12 cellular contexts compared by ENCODE assay signal in genomic region chr2:25420820-25421237, GRCh38.
DNase-seq lines count a peak whose midpoint lies in the region; ATAC-seq and TF ChIP-seq lines count a peak whose summit lies in the region.
"Had no signal": no experiment of that assay in that cellular context is flagged by ENCODE, and none has a peak within 500 bp of the region (broad histone marks: within the 10 kb centered on the region; RNA-seq: fewer than 3 reads in every experiment).

No MANE protein-coding gene starts in this region.

- no peaks in the 10 kb centered on the region for H4K20me1 ChIP-seq in DOHH2 (ENCODE audit: control insufficient read depth, insufficient read depth, low read depth, low read length)

- H3K27ac Mint-ChIP-seq in T-helper 17 cell: peak overlapping the region; percentile 41
- H3K27ac Mint-ChIP-seq: activated CD4-positive, alpha-beta T cell treated with anti-CD3 and anti-CD28 coated beads, Interleukin-2, amount 10 ng/mL, durations not matched to agents 7 days and 5 days had no signal

- H3K4me3 Mint-ChIP-seq in T-helper 17 cell: no peak overlapping the region
- H3K4me3 Mint-ChIP-seq: activated CD4-positive, alpha-beta T cell treated with anti-CD3 and anti-CD28 coated beads, Interleukin-2, amount 10 ng/mL, durations not matched to agents 7 days and 5 days had no signal

- peak overlapping the region; percentile 66 for H3K4me3 ChIP-seq in DOHH2 (ENCODE audit: low read length)
- H3K4me3 ChIP-seq in heart left ventricle: no peak overlapping the region

- TF ChIP-seq POLR2A in heart left ventricle (IDR thresholded peaks at IDR 0.05): no peak

- peaks cover 6% of the 10 kb centered on the region for H3K36me3 Mint-ChIP-seq in T-helper 17 cell (ENCODE audit: low read depth)

- peaks cover 4% of the 10 kb centered on the region for H3K4me1 Mint-ChIP-seq in T-helper 17 cell

- peak overlapping the region; percentile 82 for H3K4me2 ChIP-seq in DOHH2 (ENCODE audit: low read length)

- TF ChIP-seq CTCF in DOHH2 (IDR thresholded peaks at IDR 0.05; ENCODE audit: low read depth, low read length, poor library complexity, severe bottlenecking) (no peak), heart left ventricle (IDR thresholded peaks at IDR 0.05) (no peak)

- DNase-seq in T-helper 17 cell (no peak), NCI-H1105 treated with DMSO at 0.1 percent for 48 hours (lab: John Stamatoyannopoulos, UW) (no peak), heart left ventricle (no peak), A172 (ENCODE audit: low spot score) (no peak), NCI-H774 (lab: John Stamatoyannopoulos, UW) (no peak)
- DNase-seq: activated CD4-positive, alpha-beta T cell treated with anti-CD3 and anti-CD28 coated beads, Interleukin-2, amount 10 ng/mL, durations not matched to agents 7 days and 5 days; left cardiac atrium; stimulated activated CD4-positive, alpha-beta T cell treated with anti-CD3 and anti-CD28 coated beads, Interleukin-4, amount 100 ng/mL, for 4 hours had no signal

- H3K4me1 ChIP-seq in DOHH2 (ENCODE audit: control insufficient read depth, low read length) (peaks cover 66% of the 10 kb centered on the region), heart left ventricle (peaks cover 0 to 23% (median 0%) of the 10 kb centered on the region in 12 donors)

- H3K27me3 ChIP-seq in DOHH2 (ENCODE audit: control insufficient read depth, low read length) (no peaks in the 10 kb centered on the region), heart left ventricle (no peaks in the 10 kb centered on the region)

- intact Hi-C loops in heart left ventricle (cut with DNase I): no loop called here

- ATAC-seq in GM19397 (IDR thresholded peaks at IDR 0.05; ENCODE audit: unreplicated experiment): peak; percentile 44
- ATAC-seq in HG03108 (IDR thresholded peaks at IDR 0.05; ENCODE audit: unreplicated experiment): peak; percentile 42
- ATAC-seq in T-helper 17 cell: no peak
- no peak for ATAC-seq in heart left ventricle

- no peaks in the 10 kb centered on the region for H3K27me3 Mint-ChIP-seq in T-helper 17 cell
- H3K27me3 Mint-ChIP-seq: activated CD4-positive, alpha-beta T cell treated with anti-CD3 and anti-CD28 coated beads, Interleukin-2, amount 10 ng/mL, durations not matched to agents 7 days and 5 days had no signal

- H3K9me3 ChIP-seq in DOHH2 (ENCODE audit: control insufficient read depth, insufficient read depth, low read length) (no peaks in the 10 kb centered on the region), T-helper 17 cell (ENCODE audit: control insufficient read depth, low read length, poor library complexity, severe bottlenecking) (no peaks in the 10 kb centered on the region), heart left ventricle (no peaks in the 10 kb centered on the region)

- no peaks in the 10 kb centered on the region for H3K79me2 ChIP-seq in DOHH2 (ENCODE audit: control insufficient read depth, low read length)

- WGBS in heart left ventricle, 4 donors: 89 to 96% (median 94%) methylated on average over 2 of the region's 2 CpGs

- H3K36me3 ChIP-seq in DOHH2 (ENCODE audit: control insufficient read depth, low read length) (peaks cover 5% of the 10 kb centered on the region), heart left ventricle (peaks cover 0 to 12% (median 0%) of the 10 kb centered on the region in 9 donors)

- H3K27ac ChIP-seq in DOHH2 (ENCODE audit: low read depth, low read length) (peak overlapping the region; percentile 91), heart left ventricle (peak overlapping the region in 1 of 12 donors; percentile 52)
- H3K27ac ChIP-seq: C4-2B had no signal

- H3K9me2 ChIP-seq in DOHH2 (replicated peaks; ENCODE audit: control insufficient read depth, low read length): no peaks in the 10 kb centered on the region

- peaks cover 33% of the 10 kb centered on the region for H3F3A ChIP-seq in DOHH2 (ENCODE audit: control insufficient read depth, insufficient read depth)

Comparison
In these comparisons a context has a peak if more than half of its experiments do, and no peak if none do; other contexts are left out.
1. ATAC-seq: peak in GM19397 (single experiment) and HG03108 (single experiment); none in T-helper 17 cell (single experiment) and heart left ventricle (0 of 4).